In genomic region chr2:194591192-194591591, GRCh38 we compare ENCODE assay signal across 19 cellular contexts.
"Had no signal": no experiment of that assay in that cellular context is flagged by ENCODE, and none has a peak within 500 bp of the region (broad histone marks: within the 10 kb centered on the region; RNA-seq: fewer than 3 reads in every experiment).

No MANE protein-coding gene starts in this region.

- H3K27ac Mint-ChIP-seq: activated B cell treated with CpG ODN at 0.5 μM for 24 hours; activated CD8-positive, alpha-beta T cell treated with anti-CD3 and anti-CD28 coated beads, Interleukin-2, amount 10 ng/mL, durations not matched to agents 7 days and 5 days; activated naive CD8-positive, alpha-beta T cell; nephron had no signal

- H3K27ac ChIP-seq: body of pancreas, spleen, suprapubic skin, tibial nerve had no signal

- H3K9me3 ChIP-seq: body of pancreas, mucosa of descending colon, spleen, suprapubic skin, tibial nerve had no signal

- H3K4me3 Mint-ChIP-seq: activated B cell treated with CpG ODN at 0.5 μM for 24 hours; activated CD8-positive, alpha-beta T cell treated with anti-CD3 and anti-CD28 coated beads, Interleukin-2, amount 10 ng/mL, durations not matched to agents 7 days and 5 days; activated naive CD8-positive, alpha-beta T cell; nephron had no signal

- H3K27me3 Mint-ChIP-seq: activated B cell treated with CpG ODN at 0.5 μM for 24 hours; activated naive CD8-positive, alpha-beta T cell had no signal

- H3K36me3 Mint-ChIP-seq: activated naive CD8-positive, alpha-beta T cell had no signal

- H3K27me3 ChIP-seq: body of pancreas, spleen, suprapubic skin, tibial nerve had no signal

- H3K4me1 Mint-ChIP-seq: activated B cell treated with CpG ODN at 0.5 μM for 24 hours, nephron had no signal

- ATAC-seq: activated CD8-positive, alpha-beta T cell treated with anti-CD3 and anti-CD28 coated beads, Interleukin-2, amount 10 ng/mL, durations not matched to agents 7 days and 5 days; body of pancreas; left lobe of liver; mucosa of descending colon; right cardiac atrium had no signal

- DNase-seq: activated B cell treated with CpG ODN at 0.5 μM for 24 hours; activated CD4-positive, alpha-beta T cell treated with anti-CD3 and anti-CD28 coated beads, Interleukin-2, amount 50 U/mL, for 1 hour; activated CD8-positive, alpha-beta T cell treated with anti-CD3 and anti-CD28 coated beads, Interleukin-2, amount 10 ng/mL, durations not matched to agents 7 days and 5 days; activated effector memory CD4-positive, alpha-beta T cell treated with Interleukin-2 at 50 U/mL for 16 hours; activated naive CD4-positive, alpha-beta T cell treated with Interleukin-2 at 50 U/mL for 16 hours; activated T-cell treated with anti-CD3 and anti-CD28 coated beads for 4 hours; anterior cingulate cortex; body of pancreas; effector memory CD4-positive, alpha-beta T cell; kidney glomerular epithelial cell; mucosa of descending colon; right cardiac atrium; spleen; stimulated activated naive CD4-positive, alpha-beta T cell had no signal

- H3K36me3 ChIP-seq: spleen, suprapubic skin, tibial nerve had no signal

- H3K9me3 Mint-ChIP-seq: activated B cell treated with CpG ODN at 0.5 μM for 24 hours, nephron had no signal

- H3K4me3 ChIP-seq: body of pancreas, mucosa of descending colon, spleen, suprapubic skin, tibial nerve had no signal

- H3K4me1 ChIP-seq: body of pancreas, spleen, suprapubic skin, tibial nerve had no signal
